In the genomic region with DNA sequence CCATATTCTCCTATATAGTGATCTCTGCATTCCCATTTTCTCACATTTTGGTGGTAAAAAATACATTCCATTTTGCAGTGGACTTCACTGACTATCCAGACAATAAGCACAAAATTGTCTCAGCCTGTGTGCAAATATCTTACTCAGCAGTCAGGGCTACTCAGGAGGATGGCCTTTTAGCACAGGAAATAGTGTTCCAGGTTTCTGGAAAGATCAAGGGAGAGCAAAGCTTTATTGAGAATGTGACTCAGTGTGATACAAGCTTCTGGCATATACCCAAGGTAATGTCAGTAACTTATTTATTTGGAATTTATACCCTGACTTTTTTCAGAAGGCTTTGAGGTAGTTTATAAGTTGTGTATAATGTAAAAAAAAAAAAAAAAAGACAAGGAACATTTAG, we compare ENCODE assay signal across 28 cellular contexts.
DNase-seq lines count a peak whose midpoint lies in the region; ATAC-seq and TF ChIP-seq lines count a peak whose summit lies in the region.
"Had no signal": no experiment of that assay in that cellular context is flagged by ENCODE, and none has a peak within 500 bp of the region (broad histone marks: within the 10 kb centered on the region; RNA-seq: fewer than 3 reads in every experiment).

No MANE protein-coding gene starts in this region.

- RAD21 ChIA-PET in HCT116 (lab: Charles Lee; ENCODE audit: low non-redundant PET in 1 of 2, low total read pairs in 2 of 2, uncharacterized antibody in 2 of 2, unreplicated experiment in 2 of 2): no interaction called here

- H3K27ac ChIP-seq in HCT116 (ENCODE audit: low read depth, low read length): no peak overlapping the region
- H3K27ac ChIP-seq in RWPE1: no peak overlapping the region
- H3K27ac ChIP-seq: ascending aorta, neutrophil, tibial artery had no signal

- no peak overlapping the region for H3K4me3 ChIP-seq in HCT116 (replicated peaks in 1 of 2; ENCODE audit: low read depth in 1 of 2, low read length in 2 of 2)
- no peak overlapping the region for H3K4me3 ChIP-seq in fibroblast of mammary gland (ENCODE audit: control insufficient read depth, low read depth, low read length)
- H3K4me3 ChIP-seq in mucosa of descending colon: no peak overlapping the region
- H3K4me3 ChIP-seq: ascending aorta, tibial artery had no signal

- H3K9me3 ChIP-seq in HCT116 (ENCODE audit: control insufficient read depth in 1 of 2, insufficient read depth in 1 of 2, low read depth in 1 of 2, low read length in 2 of 2): no peaks in the 10 kb centered on the region
- no peaks in the 10 kb centered on the region for H3K9me3 ChIP-seq in mucosa of descending colon
- H3K9me3 ChIP-seq: ascending aorta, neutrophil, SK-N-SH, tibial artery had no signal

- H3K9me2 ChIP-seq in HCT116 (ENCODE audit: insufficient read depth): no peaks in the 10 kb centered on the region
- H3K9me2 ChIP-seq: SK-N-SH had no signal

- no peaks in the 10 kb centered on the region for H3K4me1 ChIP-seq in HCT116 (ENCODE audit: control insufficient read depth in 1 of 2, insufficient read depth in 2 of 2, low read length in 2 of 2)
- no peaks in the 10 kb centered on the region for H3K4me1 ChIP-seq in mucosa of descending colon (ENCODE audit: low read depth)
- H3K4me1 ChIP-seq: ascending aorta, tibial artery had no signal

- H3K36me3 ChIP-seq in HCT116 (ENCODE audit: control insufficient read depth in 1 of 2, insufficient read depth in 2 of 2, low read length in 2 of 2): no peaks in the 10 kb centered on the region
- H3K36me3 ChIP-seq in mucosa of descending colon (ENCODE audit: low read depth): no peaks in the 10 kb centered on the region
- H3K36me3 ChIP-seq: ascending aorta, neutrophil, tibial artery had no signal

- intact Hi-C loops in HCT116 (cut with micrococcal nuclease): no loop called here
- intact Hi-C loops in mucosa of descending colon (cut with DNase I, micrococcal nuclease): no loop called here

- no peak overlapping the region for H3K9ac ChIP-seq in HCT116 (ENCODE audit: low read length)
- H3K9ac ChIP-seq: SK-N-SH had no signal

- no peaks in the 10 kb centered on the region for H4K20me1 ChIP-seq in HCT116 (ENCODE audit: insufficient read depth)

- POLR2A ChIA-PET in HCT116 (lab: Charles Lee): no interaction called here
- POLR2A ChIA-PET in RWPE1 (lab: Yijun Ruan, JAX; ENCODE audit: low non-redundant PET): no interaction called here

- TF ChIP-seq POLR2A in HCT116 (IDR thresholded peaks at IDR 0.05; ENCODE audit: borderline replicate concordance, extremely low read depth, insufficient read depth, insufficient read length): no peak

- TF ChIP-seq RAD21 in HCT116 (IDR thresholded peaks at IDR 0.05; ENCODE audit: low read depth): no peak

- H3K4me2 ChIP-seq in HCT116 (ENCODE audit: low read length): no peak overlapping the region
- H3K4me2 ChIP-seq: SK-N-SH had no signal

- TF ChIP-seq CTCF in HCT116 (IDR thresholded peaks at IDR 0.05 in 2 of 3, conservative IDR thresholded peaks at IDR 0.05 in 1 of 3; ENCODE audit: borderline replicate concordance in 1 of 3, insufficient read depth in 1 of 3, low read depth in 2 of 3, low read length in 2 of 3) (no peak), RWPE1 (conservative IDR thresholded peaks at IDR 0.05; ENCODE audit: low read depth) (no peak), fibroblast of mammary gland (conservative IDR thresholded peaks at IDR 0.05; ENCODE audit: control insufficient read depth, insufficient read depth, low read depth, low read length) (no peak), mucosa of descending colon (IDR thresholded peaks at IDR 0.05) (no peak)

- H3K79me2 ChIP-seq in HCT116 (ENCODE audit: insufficient read depth, low read length): no peaks in the 10 kb centered on the region

- CTCF ChIA-PET in HCT116 (lab: Charles Lee): no interaction called here
- CTCF ChIA-PET in RWPE1 (lab: Yijun Ruan, JAX): no interaction called here

- ATAC-seq in HCT116 (no peak), mucosa of descending colon (peak; percentile 71), HG02763 (IDR thresholded peaks at IDR 0.05; ENCODE audit: unreplicated experiment) (no peak)
- ATAC-seq: activated T-cell treated with anti-CD3 and anti-CD28 coated beads, Interleukin-2, amount 50 U/mL, for 4 hours; left ventricle myocardium superior; Right ventricle myocardium inferior; sciatic nerve; WTC11 had no signal

- no peak overlapping the region for H2AFZ ChIP-seq in HCT116 (ENCODE audit: low read depth, low read length, poor library complexity, severe bottlenecking)

- H3K27me3 ChIP-seq in HCT116 (ENCODE audit: insufficient read depth, low read length): no peaks in the 10 kb centered on the region
- H3K27me3 ChIP-seq: ascending aorta, neutrophil, tibial artery had no signal

- DNase-seq in HCT116 (ENCODE audit: low read depth, low spot score): no peak
- DNase-seq in RWPE1 (ENCODE audit: low spot score): peak; percentile 12
- peak; percentile 55 for DNase-seq in fibroblast of mammary gland (ENCODE audit: low read depth)
- DNase-seq in mucosa of descending colon: no peak
- DNase-seq in NCI-H2196 (lab: John Stamatoyannopoulos, UW; ENCODE audit: unreplicated experiment): no peak
- DNase-seq in effector CD8-positive, alpha-beta T cell (lab: John Stamatoyannopoulos, UW): no peak
- DNase-seq in NCI-H1105 treated with DMSO at 0.1 percent for 48 hours (lab: John Stamatoyannopoulos, UW): no peak
- DNase-seq: activated CD4-positive, alpha-beta T cell treated with anti-CD3 and anti-CD28 coated beads, Interleukin-2, amount 50 U/mL, for 1 hour; activated gamma-delta T cell treated with Interleukin-2 at 50 U/mL for 16 hours; activated T-cell treated with anti-CD3 and anti-CD28 coated beads, Interleukin-2, amount 50 U/mL, for 4 hours; CD4-positive, alpha-beta T cell; GOT3; hypothalamus; Kasumi-1; left ventricle myocardium superior; naive B cell; NCI-H1694; NCI-H446 treated with DMSO at 0.1 percent for 48 hours; NCI-H82; SK-N-SH; stimulated activated CD4-positive, alpha-beta T cell treated with anti-CD3 and anti-CD28 coated beads, Interleukin-4, amount 100 ng/mL, for 1 hour; tibial artery had no signal

- no TSS peak for BruUV-seq in HCT116 (replicated peaks; lab: Mats Ljungman, UMichigan)

TF ChIP-seq in HCT116, 20 proteins besides CTCF, POLR2A, EP300 and RAD21:
- TF ChIP-seq TCF7L2 (IDR thresholded peaks at IDR 0.05; ENCODE audit: borderline replicate concordance, extremely low read depth, insufficient read depth, insufficient read length): peak; percentile 73
- no peak for TF ChIP-seq ZBTB33 (IDR thresholded peaks at IDR 0.05; ENCODE audit: extremely low read depth, insufficient replicate concordance, low read length)
TF ChIP-seq in HCT116: peak in this region for 1.

Comparison
In these comparisons a context has a peak if more than half of its experiments do, and no peak if none do; other contexts are left out.
1. DNase-seq: peak in RWPE1 (single experiment) and fibroblast of mammary gland (single experiment); none in HCT116 (single experiment), mucosa of descending colon (0 of 3), NCI-H2196 (single experiment), effector CD8-positive, alpha-beta T cell (single experiment) and NCI-H1105 treated with DMSO at 0.1 percent for 48 hours (single experiment).